1 cellular context compared by ENCODE assay signal in genomic region chr1:70411360-70411844, GRCh38.
TF ChIP-seq lines count a peak whose summit lies in the region.

No MANE protein-coding gene starts in this region.

TF ChIP-seq in HEK293, 187 proteins besides CTCF, POLR2A, EP300 and RAD21 (continued from another document and continues in another):
- TF ChIP-seq ZNF449 (tag by site-specific recombination; IDR thresholded peaks at IDR 0.05) (no peak), ZNF621 (tag by site-specific recombination; IDR thresholded peaks at IDR 0.05) (no peak), RBAK (tag by site-specific recombination; IDR thresholded peaks at IDR 0.05) (no peak), ZNF157 (tag by site-specific recombination; IDR thresholded peaks at IDR 0.05) (no peak), ZNF174 (tag by site-specific recombination; IDR thresholded peaks at IDR 0.05) (no peak), REST (tag by site-specific recombination; IDR thresholded peaks at IDR 0.05) (peak; percentile 64), ZNF473 (tag by site-specific recombination; IDR thresholded peaks at IDR 0.05) (no peak), ZNF610 (tag by site-specific recombination; IDR thresholded peaks at IDR 0.05; ENCODE audit: borderline replicate concordance) (peak; percentile 9; the same call in 1 of the 2 replicates), ZSCAN16 (tag by site-specific recombination; IDR thresholded peaks at IDR 0.05) (0 out of 2 replicates have a peak, but pooled peaks have one; percentile 15), SETDB1 (IDR thresholded peaks at IDR 0.05; ENCODE audit: insufficient read length, low read length) (no peak), ZNF558 (tag by site-specific recombination; IDR thresholded peaks at IDR 0.05) (no peak), PATZ1 (tag by site-specific recombination; IDR thresholded peaks at IDR 0.05) (peak; percentile 9), ZNF423 (tag by site-specific recombination; IDR thresholded peaks at IDR 0.05) (no peak), ZNF248 (tag by site-specific recombination; IDR thresholded peaks at IDR 0.05) (no peak), ZNF433 (tag by site-specific recombination; IDR thresholded peaks at IDR 0.05; ENCODE audit: low read depth) (no peak), ZNF791 (tag by site-specific recombination; IDR thresholded peaks at IDR 0.05) (no peak), ZNF571 (tag by site-specific recombination; IDR thresholded peaks at IDR 0.05) (no peak), ZBTB49 (tag by site-specific recombination; IDR thresholded peaks at IDR 0.05; ENCODE audit: low read depth) (no peak), MZF1 (tag by site-specific recombination; IDR thresholded peaks at IDR 0.05; ENCODE audit: borderline replicate concordance) (no peak), ZNF585B (tag by site-specific recombination; IDR thresholded peaks at IDR 0.05) (no peak), ZNF670 (tag by site-specific recombination; IDR thresholded peaks at IDR 0.05; ENCODE audit: low read depth) (no peak), ZNF133 (tag by site-specific recombination; IDR thresholded peaks at IDR 0.05) (no peak), ZEB2 (tag by site-specific recombination; IDR thresholded peaks at IDR 0.05) (no peak), ZNF501 (tag by site-specific recombination; IDR thresholded peaks at IDR 0.05) (no peak), ZNF561 (tag by site-specific recombination; IDR thresholded peaks at IDR 0.05; ENCODE audit: borderline replicate concordance) (no peak), ZNF600 (tag by site-specific recombination; IDR thresholded peaks at IDR 0.05) (peak; percentile 31), ZNF341 (tag by site-specific recombination; IDR thresholded peaks at IDR 0.05; ENCODE audit: low read depth) (no peak), ZNF580 (tag by site-specific recombination; IDR thresholded peaks at IDR 0.05) (0 out of 2 replicates have a peak, but pooled peaks have one; percentile 0), OSR2 (tag by site-specific recombination; IDR thresholded peaks at IDR 0.05) (no peak), ZNF701 (tag by site-specific recombination; IDR thresholded peaks at IDR 0.05) (no peak), ZBTB21 (tag by site-specific recombination; IDR thresholded peaks at IDR 0.05) (no peak), ZNF19 (tag by site-specific recombination; IDR thresholded peaks at IDR 0.05; ENCODE audit: low read depth) (no peak), ZNF785 (tag by site-specific recombination; IDR thresholded peaks at IDR 0.05) (no peak), ATF2 (tag by site-specific recombination; IDR thresholded peaks at IDR 0.05; ENCODE audit: low read depth) (no peak), ZNF660 (tag by site-specific recombination; IDR thresholded peaks at IDR 0.05) (no peak), ZNF658 (tag by site-specific recombination; IDR thresholded peaks at IDR 0.05) (no peak), ZBTB17 (tag by site-specific recombination; IDR thresholded peaks at IDR 0.05) (peak; percentile 87), SCRT2 (tag by site-specific recombination; IDR thresholded peaks at IDR 0.05) (no peak), HOXC10 (CRISPR knock-in tag; IDR thresholded peaks at IDR 0.05) (no peak), ZNF664 (tag by site-specific recombination; IDR thresholded peaks at IDR 0.05) (no peak), GLIS1 (tag by site-specific recombination; IDR thresholded peaks at IDR 0.05) (peak; percentile 26; the same call in 1 of the 2 replicates), PRDM10 (tag by site-specific recombination; IDR thresholded peaks at IDR 0.05) (no peak), ZNF146 (tag by site-specific recombination; IDR thresholded peaks at IDR 0.05) (no peak; the same call in 1 of the 2 replicates), GLIS2 (tag by site-specific recombination; IDR thresholded peaks at IDR 0.05) (peak; percentile 74), ZNF202 (tag by site-specific recombination; IDR thresholded peaks at IDR 0.05; ENCODE audit: borderline replicate concordance) (no peak), MYNN (tag by site-specific recombination; IDR thresholded peaks at IDR 0.05; ENCODE audit: borderline replicate concordance) (no peak), ZNF391 (tag by site-specific recombination; IDR thresholded peaks at IDR 0.05; ENCODE audit: borderline replicate concordance, low read depth) (no peak), ZNF239 (tag by site-specific recombination; IDR thresholded peaks at IDR 0.05) (no peak), TRIM28 (IDR thresholded peaks at IDR 0.05; ENCODE audit: borderline replicate concordance, low read length) (no peak), ZNF76 (tag by site-specific recombination; IDR thresholded peaks at IDR 0.05; ENCODE audit: borderline replicate concordance, low read depth) (no peak), ZNF2 (tag by site-specific recombination; IDR thresholded peaks at IDR 0.05) (peak; percentile 93), BCL11A (tag by site-specific recombination; IDR thresholded peaks at IDR 0.05; ENCODE audit: low read depth) (no peak), ZBTB26 (tag by site-specific recombination; optimal IDR thresholded peaks at IDR 0.05) (no peak), ZNF274 (IDR thresholded peaks at IDR 0.05; ENCODE audit: low read length) (no peak), ZNF274 (tag by site-specific recombination; IDR thresholded peaks at IDR 0.05; ENCODE audit: borderline replicate concordance) (no peak), ZNF792 (tag by site-specific recombination; IDR thresholded peaks at IDR 0.05) (0 out of 2 replicates have a peak, but pooled peaks have one; percentile 15)
